23 cellular contexts compared by ENCODE assay signal in genomic region chr9:104118916-104119315, GRCh38.
"Had no signal": no experiment of that assay in that cellular context is flagged by ENCODE, and none has a peak within 500 bp of the region (broad histone marks: within the 10 kb centered on the region; RNA-seq: fewer than 3 reads in every experiment).

No MANE protein-coding gene starts in this region.

- H3K27me3 Mint-ChIP-seq: activated CD4-positive, alpha-beta T cell treated with anti-CD3 and anti-CD28 coated beads, Interleukin-2, amount 10 ng/mL, durations not matched to agents 24 days and 14 days; activated naive CD8-positive, alpha-beta T cell; central memory CD8-positive, alpha-beta T cell had no signal

- ATAC-seq: activated T-cell treated with anti-CD3 and anti-CD28 coated beads, Interleukin-2, amount 50 U/mL, for 72 hours; body of pancreas; foreskin keratinocyte; left cardiac atrium had no signal

- H3K4me3 ChIP-seq: body of pancreas, coronary artery, esophagus muscularis mucosa, lung, neural progenitor cell, ovary, tibial nerve, uterus had no signal

- H3K4me1 Mint-ChIP-seq: activated CD4-positive, alpha-beta T cell treated with anti-CD3 and anti-CD28 coated beads, Interleukin-2, amount 10 ng/mL, durations not matched to agents 24 days and 14 days; central memory CD8-positive, alpha-beta T cell; neural progenitor cell had no signal

- DNase-seq: activated CD4-positive, alpha-beta T cell treated with anti-CD3 and anti-CD28 coated beads, Interleukin-2, amount 10 ng/mL, durations not matched to agents 24 days and 14 days; activated CD4-positive, CD25-positive, alpha-beta regulatory T cell; activated CD8-positive, alpha-beta memory T cell treated with anti-CD3 and anti-CD28 coated beads, Interleukin-2, amount 50 U/mL, for 48 hours; activated gamma-delta T cell; activated T-cell treated with anti-CD3 and anti-CD28 coated beads, Interleukin-2, amount 50 U/mL, for 72 hours; amygdala; body of pancreas; effector CD4-positive, alpha-beta T cell; foreskin keratinocyte; glutamatergic neuron; left cardiac atrium; midbrain; ovary; stimulated activated CD4-positive, alpha-beta T cell treated with anti-CD3 and anti-CD28 coated beads, Interleukin-12 subunit alpha, Interleukin-12 subunit beta, amount 100 ng/mL, for 4 hours; stimulated activated CD4-positive, alpha-beta T cell treated with anti-CD3 and anti-CD28 coated beads, Interleukin-2, amount 100 ng/mL, for 24 hours; uterus had no signal

- H3K9me3 Mint-ChIP-seq: activated CD4-positive, alpha-beta T cell treated with anti-CD3 and anti-CD28 coated beads, Interleukin-2, amount 10 ng/mL, durations not matched to agents 24 days and 14 days; activated T-cell treated with anti-CD3 and anti-CD28 coated beads, Interleukin-2, amount 50 U/mL, for 72 hours; central memory CD8-positive, alpha-beta T cell; neural progenitor cell had no signal

- H3K4me3 Mint-ChIP-seq: activated CD4-positive, alpha-beta T cell treated with anti-CD3 and anti-CD28 coated beads, Interleukin-2, amount 10 ng/mL, durations not matched to agents 24 days and 14 days; activated naive CD8-positive, alpha-beta T cell; activated T-cell treated with anti-CD3 and anti-CD28 coated beads, Interleukin-2, amount 50 U/mL, for 72 hours; central memory CD8-positive, alpha-beta T cell; neural progenitor cell had no signal

- H3K27ac Mint-ChIP-seq: activated naive CD8-positive, alpha-beta T cell; activated T-cell treated with anti-CD3 and anti-CD28 coated beads, Interleukin-2, amount 50 U/mL, for 72 hours; neural progenitor cell had no signal
